ENCODE assay signal across 9 cellular contexts in genomic region chr19:17216058-17216670, GRCh38. TPM values are rescaled to one million over a fixed set of nuclear protein-coding genes. Genes with fewer than 3 reads are reported as not detected.
A peak's percentile ranks its signal among the peaks of the same experiment; 100 is the strongest.
DNase-seq lines count a peak whose midpoint lies in the region; ATAC-seq, FAIRE-seq and TF ChIP-seq lines count a peak whose summit lies in the region.
"Had no signal": no experiment of that assay in that cellular context is flagged by ENCODE, and none has a peak within 500 bp of the region (broad histone marks: within the 10 kb centered on the region; RNA-seq: fewer than 3 reads in every experiment).

No MANE protein-coding gene starts in this region.

- peaks cover 4 to 34% (median 24%) of the 10 kb centered on the region in 5 donors for H3K36me3 Mint-ChIP-seq in naive thymus-derived CD4-positive, alpha-beta T cell

- H3K27ac ChIP-seq in naive thymus-derived CD4-positive, alpha-beta T cell (ENCODE audit: low read depth, low read length) = peak overlapping the region; percentile 89

- FAIRE-seq in bronchial epithelial cell (lab: Jason Lieb, UNC) = peak; percentile 88
- FAIRE-seq: endometrium had no signal

- no peak for TF ChIP-seq CTCF in AG09309 (IDR thresholded peaks at IDR 0.05; ENCODE audit: control insufficient read depth, insufficient read depth, low read depth, low read length, missing control alignments)
- TF ChIP-seq CTCF in bronchial epithelial cell (IDR thresholded peaks at IDR 0.05; ENCODE audit: insufficient read depth, low read length, severe bottlenecking) = no peak

- TF ChIP-seq EP300 in Ishikawa (IDR thresholded peaks at IDR 0.05; ENCODE audit: borderline replicate concordance) = no peak

- H3K4me3 ChIP-seq in AG09309 (ENCODE audit: control insufficient read depth, low read depth, low read length) (peak overlapping the region; percentile 91), bronchial epithelial cell (ENCODE audit: low read depth, low read length) (no peak overlapping the region)
- H3K4me3 ChIP-seq in naive thymus-derived CD4-positive, alpha-beta T cell (ENCODE audit: low read length) = peak overlapping the region; percentile 92

- H3K27me3 Mint-ChIP-seq in naive thymus-derived CD4-positive, alpha-beta T cell = no peaks in the 10 kb centered on the region

- peaks cover 13 to 16% of the 10 kb centered on the region in 2 donors for H3K4me1 ChIP-seq in naive thymus-derived CD4-positive, alpha-beta T cell (ENCODE audit: control insufficient read depth in 2 of 2, insufficient read depth in 2 of 2, low read length in 2 of 2)

- TF ChIP-seq RAD21 in Ishikawa (IDR thresholded peaks at IDR 0.05; ENCODE audit: low read depth) = no peak

- CTCF ChIA-PET in naive thymus-derived CD4-positive, alpha-beta T cell (lab: Charles Lee) = interaction anchor here (1.7 to 2.1 kb wide), 2 partner anchors 10 to 19 kb away, joined by 5 read pairs; partner anchors contain the start of gene OCEL1

- intact Hi-C loops in naive thymus-derived CD4-positive, alpha-beta T cell (cut with micrococcal nuclease) = loop anchor here in 1 of 2 donors (5.0 kb wide), 1 partner anchor 149 kb away; no protein-coding TSS in a partner anchor

- no peak for ATAC-seq in naive thymus-derived CD4-positive, alpha-beta T cell
- ATAC-seq in GM18519 (IDR thresholded peaks at IDR 0.05; ENCODE audit: low FRiP score, unreplicated experiment) (no peak), GM18498 (IDR thresholded peaks at IDR 0.05; ENCODE audit: unreplicated experiment) (no peak), left lobe of liver (no peak)
- ATAC-seq in activated CD4-positive, CD25-positive, alpha-beta regulatory T cell treated with anti-CD3 and anti-CD28 coated beads, Interleukin-2, amount 50 U/mL, for 24 hours = no peak

- H3K4me3 Mint-ChIP-seq in naive thymus-derived CD4-positive, alpha-beta T cell = peak overlapping the region; percentile 83 to 99 (median 90)

- H3K9me3 Mint-ChIP-seq in naive thymus-derived CD4-positive, alpha-beta T cell = peaks cover 0 to 2% (median 0%) of the 10 kb centered on the region in 11 donors

- H3K36me3 ChIP-seq in bronchial epithelial cell (ENCODE audit: control insufficient read depth, insufficient read depth, low read length) = peaks cover 11% of the 10 kb centered on the region
- H3K36me3 ChIP-seq in naive thymus-derived CD4-positive, alpha-beta T cell (ENCODE audit: control insufficient read depth in 2 of 3, insufficient read depth in 3 of 3, low read length in 3 of 3) = peaks cover 0 to 47% (median 6%) of the 10 kb centered on the region in 3 experiments

- H3K9me3 ChIP-seq in naive thymus-derived CD4-positive, alpha-beta T cell (ENCODE audit: control insufficient read depth in 2 of 3, low read length in 3 of 3) = no peaks in the 10 kb centered on the region

- H3K27me3 ChIP-seq in bronchial epithelial cell (ENCODE audit: control insufficient read depth, insufficient read depth, low read length) = no peaks in the 10 kb centered on the region
- no peaks in the 10 kb centered on the region for H3K27me3 ChIP-seq in naive thymus-derived CD4-positive, alpha-beta T cell (ENCODE audit: control insufficient read depth in 2 of 2, insufficient read depth in 2 of 2, low read length in 2 of 2)

- peak overlapping the region; percentile 91 to 100 (median 99) for H3K27ac Mint-ChIP-seq in naive thymus-derived CD4-positive, alpha-beta T cell

- POLR2A ChIA-PET in naive thymus-derived CD4-positive, alpha-beta T cell (lab: Charles Lee) = interaction anchor here (0.7 to 4.2 kb wide), 9 partner anchors 11 to 1166 kb away, joined by 3 to 77 read pairs (median 15); partner anchors contain the start of genes BABAM1 and OCEL1

- DNase-seq in AG09309 (ENCODE audit: low read depth) (no peak), bronchial epithelial cell (ENCODE audit: low read depth) (no peak), left lobe of liver (ENCODE audit: low spot score) (no peak)
- no peak for DNase-seq in naive thymus-derived CD4-positive, alpha-beta T cell

- H3K4me1 Mint-ChIP-seq in naive thymus-derived CD4-positive, alpha-beta T cell = peaks cover 0 to 16% (median 12%) of the 10 kb centered on the region in 7 donors

TF ChIP-seq in Ishikawa, 13 proteins besides CTCF, POLR2A, EP300 and RAD21:
- peak; percentile 65 for TF ChIP-seq NFIC (IDR thresholded peaks at IDR 0.05)
- TF ChIP-seq YY1 (IDR thresholded peaks at IDR 0.05; ENCODE audit: low read depth) = no peak
- TF ChIP-seq USF1 (IDR thresholded peaks at IDR 0.05) = no peak
- no peak for TF ChIP-seq REST (IDR thresholded peaks at IDR 0.05; ENCODE audit: low read depth)
- no peak for TF ChIP-seq TCF12 (IDR thresholded peaks at IDR 0.05; ENCODE audit: low read depth)
- no peak for TF ChIP-seq MAX (IDR thresholded peaks at IDR 0.05)
- no peak for TF ChIP-seq TAF1 (IDR thresholded peaks at IDR 0.05; ENCODE audit: low read depth)
- TF ChIP-seq FOXM1 (IDR thresholded peaks at IDR 0.05; ENCODE audit: borderline replicate concordance, low read depth) = no peak

RNA-seq across cellular contexts. Expression of gene USE1, which starts 1.0 kb away (rescaled TPM):
- total RNA-seq in bronchial epithelial cell = 8.3 and 11.8 TPM in 2 replicates
- total RNA-seq in naive thymus-derived CD4-positive, alpha-beta T cell = 10 to 100 TPM; 24.7 to 51.1 (median 30.5) TPM
- polyA plus RNA-seq in naive thymus-derived CD4-positive, alpha-beta T cell = 10 to 100 TPM; 63.1 to 68.3 TPM
- total RNA-seq in left lobe of liver = 19.9 TPM

RNA-seq across cellular contexts. Expression of gene OCEL1, which starts 9.9 kb away (rescaled TPM):
- total RNA-seq in bronchial epithelial cell = 2.0 and 3.2 TPM in 2 replicates
- total RNA-seq in naive thymus-derived CD4-positive, alpha-beta T cell = 10 to 100 TPM; 21.8 to 32.8 (median 29.8) TPM
- 10 to 100 TPM; 37.7 to 41.1 TPM for polyA plus RNA-seq in naive thymus-derived CD4-positive, alpha-beta T cell
- total RNA-seq in left lobe of liver = 63.0 TPM

RNA-seq across cellular contexts. Expression of gene NR2F6, which starts 29.6 kb away (rescaled TPM):
- 93.8 and 124 TPM in 2 replicates for total RNA-seq in bronchial epithelial cell
- 1 to 10 TPM; 2.2 to 7.8 (median 7.0) TPM for total RNA-seq in naive thymus-derived CD4-positive, alpha-beta T cell
- polyA plus RNA-seq in naive thymus-derived CD4-positive, alpha-beta T cell = 1 to 10 TPM; 1.4 to 1.8 TPM
- total RNA-seq in left lobe of liver = 126 TPM

RNA-seq across cellular contexts. Expression of gene USHBP1, which starts 48.4 kb away (rescaled TPM):
- total RNA-seq in bronchial epithelial cell (0.13 TPM in 1 of 2 replicates, not detected in the other), left lobe of liver (1.6 TPM)
- 1 to 10 TPM in 1 of 5 experiments, under 1 TPM in 4; 0.22 to 1.2 (median 0.36) TPM for total RNA-seq in naive thymus-derived CD4-positive, alpha-beta T cell
- polyA plus RNA-seq in naive thymus-derived CD4-positive, alpha-beta T cell = under 1 TPM in 1 of 2 donors, not detected in 1; 0.61 TPM

RNA-seq across cellular contexts. Expression of gene BABAM1, which starts 51.1 kb away (rescaled TPM):
- total RNA-seq in bronchial epithelial cell (45.8 and 60.9 TPM in 2 replicates), left lobe of liver (41.0 TPM)
- 100 to 1,000 TPM in 2 of 5 experiments, 10 to 100 TPM in 3; 72.4 to 111 (median 95.6) TPM for total RNA-seq in naive thymus-derived CD4-positive, alpha-beta T cell
- 100 to 1,000 TPM in 1 of 2 donors, 10 to 100 TPM in 1; 94.9 to 110 TPM for polyA plus RNA-seq in naive thymus-derived CD4-positive, alpha-beta T cell

Comparison
In these comparisons a context has a peak if more than half of its experiments do, and no peak if none do; other contexts are left out.
1. RNA of gene NR2F6, which starts 29.6 kb away (total RNA-seq): 126 TPM in left lobe of liver (single experiment) and 93.8 to 124 TPM in bronchial epithelial cell; 2.2 to 7.8 TPM in naive thymus-derived CD4-positive, alpha-beta T cell; every median in the first group is over 10 times any median in the second.